10 cellular contexts compared by ENCODE assay signal in genomic region chrX:1239681-1240142, GRCh38. TPM values are rescaled to one million over a fixed set of nuclear protein-coding genes. Genes with fewer than 3 reads are reported as not detected.
A peak's percentile ranks its signal among the peaks of the same experiment; 100 is the strongest.
DNase-seq lines count a peak whose midpoint lies in the region; ATAC-seq and TF ChIP-seq lines count a peak whose summit lies in the region.
"Had no signal": no experiment of that assay in that cellular context is flagged by ENCODE, and none has a peak within 500 bp of the region (broad histone marks: within the 10 kb centered on the region; RNA-seq: fewer than 3 reads in every experiment).

No MANE protein-coding gene starts in this region.

- peaks cover 0 to 4% (median 0%) of the 10 kb centered on the region in 9 donors for H3K4me1 ChIP-seq in heart right ventricle
- no peaks in the 10 kb centered on the region for H3K4me1 ChIP-seq in tibial artery
- H3K4me1 ChIP-seq in CD8-positive, alpha-beta memory T cell (ENCODE audit: insufficient read depth, low read length): no peaks in the 10 kb centered on the region

- POLR2A ChIA-PET in CD8-positive, alpha-beta memory T cell (lab: Charles Lee): no interaction called here

- no peak overlapping the region for H3K4me3 Mint-ChIP-seq in CD8-positive, alpha-beta memory T cell

- H3K4me3 ChIP-seq in heart right ventricle (no peak overlapping the region), tibial artery (no peak overlapping the region)
- H3K4me3 ChIP-seq in CD8-positive, alpha-beta memory T cell (ENCODE audit: low read length): no peak overlapping the region

- H3K27me3 Mint-ChIP-seq in CD8-positive, alpha-beta memory T cell: peaks cover 0 to 1% of the 10 kb centered on the region in 2 donors

- H3K36me3 ChIP-seq in heart right ventricle (no peaks in the 10 kb centered on the region), tibial artery (no peaks in the 10 kb centered on the region)
- H3K36me3 ChIP-seq in CD8-positive, alpha-beta memory T cell (ENCODE audit: insufficient read depth, low read length): no peaks in the 10 kb centered on the region

- H3K9me3 ChIP-seq in heart right ventricle: no peaks in the 10 kb centered on the region
- no peaks in the 10 kb centered on the region for H3K9me3 ChIP-seq in tibial artery
- no peaks in the 10 kb centered on the region for H3K9me3 ChIP-seq in CD8-positive, alpha-beta memory T cell (ENCODE audit: low read length)

- no peaks in the 10 kb centered on the region for H3K9me3 Mint-ChIP-seq in CD8-positive, alpha-beta memory T cell

- intact Hi-C loops in heart right ventricle (cut with DNase I): no loop called here
- intact Hi-C loops in tibial artery (cut with DNase I; ENCODE audit: low total_unique reads): no loop called here

- H3K27ac ChIP-seq in heart right ventricle (peak overlapping the region in 1 of 10 donors; percentile 56), tibial artery (no peak overlapping the region)
- no peak overlapping the region for H3K27ac ChIP-seq in CD8-positive, alpha-beta memory T cell (ENCODE audit: low read depth, low read length)

- ATAC-seq in heart right ventricle (peak; percentile 34 to 93 (median 72)), HG03025 (IDR thresholded peaks at IDR 0.05; ENCODE audit: low FRiP score, unreplicated experiment) (no peak), HG03439 (IDR thresholded peaks at IDR 0.05; ENCODE audit: unreplicated experiment) (no peak)

- H3K4me1 Mint-ChIP-seq in CD8-positive, alpha-beta memory T cell: peaks cover 0 to 9% (median 2%) of the 10 kb centered on the region in 3 donors

- H3K27me3 ChIP-seq in heart right ventricle: no peaks in the 10 kb centered on the region
- H3K27me3 ChIP-seq in tibial artery: no peaks in the 10 kb centered on the region
- no peaks in the 10 kb centered on the region for H3K27me3 ChIP-seq in CD8-positive, alpha-beta memory T cell (ENCODE audit: insufficient read depth, low read length, poor library complexity, severe bottlenecking)

- CTCF ChIA-PET in CD8-positive, alpha-beta memory T cell (lab: Charles Lee): no interaction called here

- DNase-seq in activated CD8-positive, alpha-beta memory T cell treated with anti-CD3 and anti-CD28 coated beads, Interleukin-2, amount 50 U/mL, for 4 hours: peak; percentile 18
- no peak for DNase-seq in activated CD8-positive, alpha-beta memory T cell treated with anti-CD3 and anti-CD28 coated beads, Interleukin-2, amount 50 U/mL, for 48 hours
- peak; percentile 97 for DNase-seq in MV-4-11 (lab: John Stamatoyannopoulos, UW)
- DNase-seq in heart right ventricle: peak; percentile 25 to 48
- DNase-seq in tibial artery: peak; percentile 62 to 84
- no peak for DNase-seq in CD8-positive, alpha-beta memory T cell
- DNase-seq: IMR-90 had no signal

- H3K36me3 Mint-ChIP-seq in CD8-positive, alpha-beta memory T cell: no peaks in the 10 kb centered on the region

- WGBS in heart right ventricle, 2 donors: 83 to 89% methylated on average over 23 of the region's 23 CpGs

- H3K27ac Mint-ChIP-seq in CD8-positive, alpha-beta memory T cell: no peak overlapping the region

- TF ChIP-seq CTCF in heart right ventricle (IDR thresholded peaks at IDR 0.05): no peak
- TF ChIP-seq CTCF in tibial artery (IDR thresholded peaks at IDR 0.05): no peak

RNA-seq across cellular contexts. Expression of gene CRLF2, which starts 27.3 kb away (rescaled TPM):
- total RNA-seq in heart right ventricle: under 1 TPM in 4 of 10 donors, not detected in 6; 0.14 to 0.51 (median 0.39) TPM
- polyA plus RNA-seq in heart right ventricle: under 1 TPM in 1 of 2 donors, not detected in 1; 0.07 TPM
- under 1 TPM; 0.13 to 0.22 TPM for total RNA-seq in CD8-positive, alpha-beta memory T cell
- polyA plus RNA-seq in CD8-positive, alpha-beta memory T cell: not detected
- total RNA-seq: IMR-90 had no signal
- polyA plus RNA-seq: AG04450, IMR-90 had no signal

RNA-seq across cellular contexts. Expression of gene CSF2RA, which starts 28.9 kb away (rescaled TPM):
- 10 to 100 TPM in 1 of 10 donors, 1 to 10 TPM in 8, under 1 TPM in 1; 0.86 to 15.4 (median 1.9) TPM for total RNA-seq in heart right ventricle
- polyA plus RNA-seq in heart right ventricle: 1 to 10 TPM; 1.1 to 2.6 TPM
- under 1 TPM; 0.42 to 0.47 TPM for total RNA-seq in CD8-positive, alpha-beta memory T cell
- not detected for polyA plus RNA-seq in CD8-positive, alpha-beta memory T cell
- total RNA-seq: IMR-90 had no signal
- polyA plus RNA-seq: AG04450, IMR-90 had no signal

Comparison
In these comparisons a context has a peak if more than half of its experiments do, and no peak if none do; other contexts are left out.
1. DNase-seq: peak in activated CD8-positive, alpha-beta memory T cell treated with anti-CD3 and anti-CD28 coated beads, Interleukin-2, amount 50 U/mL, for 4 hours (single experiment), MV-4-11 (single experiment), heart right ventricle (2 of 2) and tibial artery (2 of 2); none in activated CD8-positive, alpha-beta memory T cell treated with anti-CD3 and anti-CD28 coated beads, Interleukin-2, amount 50 U/mL, for 48 hours (single experiment) and CD8-positive, alpha-beta memory T cell (0 of 5).
2. ATAC-seq: peak in heart right ventricle (8 of 8); none in HG03025 (single experiment) and HG03439 (single experiment).